In genomic region chr2:210363876-210364275, GRCh38 we compare ENCODE assay signal across 23 cellular contexts. TPM values are rescaled to one million over a fixed set of nuclear protein-coding genes. Genes with fewer than 3 reads are reported as not detected.
"Had no signal": no experiment of that assay in that cellular context is flagged by ENCODE, and none has a peak within 500 bp of the region (broad histone marks: within the 10 kb centered on the region; RNA-seq: fewer than 3 reads in every experiment).

No MANE protein-coding gene starts in this region.

- H3K9me3 ChIP-seq: esophagus squamous epithelium, gastrocnemius medialis had no signal

- FAIRE-seq: kidney had no signal

- H3K27ac ChIP-seq: esophagus squamous epithelium, gastrocnemius medialis, hepatocyte, neural progenitor cell had no signal

- H3K27me3 ChIP-seq: esophagus squamous epithelium, gastrocnemius medialis, hepatocyte, neural progenitor cell had no signal

- H3K36me3 ChIP-seq: esophagus squamous epithelium, gastrocnemius medialis, neural progenitor cell had no signal

- H3K4me1 ChIP-seq: esophagus squamous epithelium, neural progenitor cell had no signal

- DNase-seq: activated CD4-positive, alpha-beta T cell treated with anti-CD3 and anti-CD28 coated beads for 1 hour; activated CD4-positive, alpha-beta T cell treated with anti-CD3 and anti-CD28 coated beads, Interleukin-2, amount 10 ng/mL, durations not matched to agents 7 days and 5 days; activated CD8-positive, alpha-beta memory T cell treated with anti-CD3 and anti-CD28 coated beads, Interleukin-2, amount 10 ng/mL, durations not matched to agents 7 days and 5 days; activated CD8-positive, alpha-beta T cell treated with anti-CD3 and anti-CD28 coated beads, Interleukin-2, amount 10 ng/mL, durations not matched to agents 7 days and 5 days; activated naive CD8-positive, alpha-beta T cell treated with anti-CD3 and anti-CD28 coated beads, Interleukin-2, amount 50 U/mL, for 24 hours; activated T-cell treated with anti-CD3 and anti-CD28 coated beads, Interleukin-2, amount 50 U/mL, for 48 hours; amygdala; central memory CD4-positive, alpha-beta T cell; esophagus squamous epithelium; gastrocnemius medialis; kidney; mesenchymal stem cell; natural killer cell; occipital lobe; posterior cingulate gyrus; right cardiac atrium; stimulated activated CD4-positive, alpha-beta T cell treated with anti-CD3 and anti-CD28 coated beads, Interleukin-4, amount 100 ng/mL, for 1 hour; T-helper 2 cell had no signal

- ATAC-seq: activated CD8-positive, alpha-beta memory T cell treated with anti-CD3 and anti-CD28 coated beads, Interleukin-2, amount 10 ng/mL, durations not matched to agents 7 days and 5 days; activated CD8-positive, alpha-beta T cell treated with anti-CD3 and anti-CD28 coated beads, Interleukin-2, amount 10 ng/mL, durations not matched to agents 7 days and 5 days; activated naive CD8-positive, alpha-beta T cell treated with anti-CD3 and anti-CD28 coated beads, Interleukin-2, amount 50 U/mL, for 24 hours; natural killer cell; right cardiac atrium had no signal

- H3K4me3 ChIP-seq: esophagus squamous epithelium, gastrocnemius medialis, hepatocyte, neural progenitor cell had no signal

RNA-seq across cellular contexts. Expression of gene MYL1, which starts 48.9 kb away (rescaled TPM):
- total RNA-seq: activated CD4-positive, alpha-beta T cell treated with anti-CD3 and anti-CD28 coated beads, Interleukin-2, amount 10 ng/mL, durations not matched to agents 7 days and 5 days; activated CD8-positive, alpha-beta memory T cell treated with anti-CD3 and anti-CD28 coated beads, Interleukin-2, amount 10 ng/mL, durations not matched to agents 7 days and 5 days; activated CD8-positive, alpha-beta T cell treated with anti-CD3 and anti-CD28 coated beads, Interleukin-2, amount 10 ng/mL, durations not matched to agents 7 days and 5 days; activated T-helper 2 cell treated with anti-CD3 and anti-CD28 coated beads, Interferon-gamma antibody, Interleukin-2, Interleukin-4, amounts not matched to agents 10 μg/mL and 5 μg/mL and 100 μg/mL, durations not matched to agents 14 hours and 24 hours and 36 hours; esophagus squamous epithelium; hepatocyte; kidney; mononuclear cell; natural killer cell; subcutaneous adipose tissue had no signal
- polyA plus RNA-seq: hepatocyte had no signal
